ENCODE assay signal across 12 cellular contexts in genomic region chr16:28090646-28091377, GRCh38. TPM values are rescaled to one million over a fixed set of nuclear protein-coding genes. Genes with fewer than 3 reads are reported as not detected.
DNase-seq lines count a peak whose midpoint lies in the region; ATAC-seq, FAIRE-seq and TF ChIP-seq lines count a peak whose summit lies in the region.
"Had no signal": no experiment of that assay in that cellular context is flagged by ENCODE, and none has a peak within 500 bp of the region (broad histone marks: within the 10 kb centered on the region; RNA-seq: fewer than 3 reads in every experiment).

No MANE protein-coding gene starts in this region.

- no peaks in the 10 kb centered on the region for H3K4me1 ChIP-seq in A673 (ENCODE audit: insufficient read depth, low read length, poor library complexity, severe bottlenecking)
- peaks cover 5% of the 10 kb centered on the region; the same call in 1 of the 2 replicates for H3K4me1 ChIP-seq in iPS DF 6.9 (ENCODE audit: control insufficient read depth, insufficient read depth, low read length)
- H3K4me1 ChIP-seq: vagina had no signal

- ATAC-seq in HG03469 (IDR thresholded peaks at IDR 0.05; ENCODE audit: unreplicated experiment) (no peak), GM21786 (IDR thresholded peaks at IDR 0.05; ENCODE audit: unreplicated experiment) (no peak), GM19328 (IDR thresholded peaks at IDR 0.05; ENCODE audit: unreplicated experiment) (no peak)

- BruUV-seq in A673 (replicated peaks; lab: Mats Ljungman, UMichigan), result no TSS peak

- H3K27me3 ChIP-seq in A673 (replicated peaks; ENCODE audit: insufficient read depth, low read depth, low read length, poor library complexity) (no peaks in the 10 kb centered on the region), WERI-Rb-1 (ENCODE audit: insufficient read depth, low read depth, severe bottlenecking) (no peaks in the 10 kb centered on the region), iPS DF 6.9 (ENCODE audit: control insufficient read depth, insufficient read depth, low read length) (no peaks in the 10 kb centered on the region)
- H3K27me3 ChIP-seq: dorsolateral prefrontal cortex, vagina had no signal

- H3K36me3 ChIP-seq in A673 (ENCODE audit: insufficient read depth, low read length, poor library complexity, severe bottlenecking) (no peaks in the 10 kb centered on the region), WERI-Rb-1 (no peaks in the 10 kb centered on the region; the same call in 1 of the 2 replicates), iPS DF 6.9 (ENCODE audit: control insufficient read depth, insufficient read depth, low read length) (no peaks in the 10 kb centered on the region)
- H3K36me3 ChIP-seq: vagina had no signal

- intact Hi-C loops in A673 (cut with micrococcal nuclease; ENCODE audit: unreplicated experiment), result no loop called here

- H3K4me3 ChIP-seq in A673 (ENCODE audit: low read depth, low read length, poor library complexity, severe bottlenecking), result no peak overlapping the region
- H3K4me3 ChIP-seq in WERI-Rb-1 (ENCODE audit: low read depth, low read length), result no peak overlapping the region
- H3K4me3 ChIP-seq in iPS DF 6.9 (ENCODE audit: low read length), result no peak overlapping the region
- H3K4me3 ChIP-seq: dorsolateral prefrontal cortex, vagina had no signal

- DNase-seq in A673 (ENCODE audit: low spot score), result no peak
- peak; percentile 57 for DNase-seq in H54 (ENCODE audit: insufficient read length, low spot score)
- peak; percentile 39 for DNase-seq in WERI-Rb-1
- DNase-seq in iPS DF 6.9 (ENCODE audit: low read depth, low spot score), result peak; percentile 35
- DNase-seq in cerebellar cortex (ENCODE audit: low spot score), result no peak
- DNase-seq: NCI-H2081 had no signal

- TF ChIP-seq CTCF in A673 (conservative IDR thresholded peaks at IDR 0.05; ENCODE audit: low read depth, low read length) (peak; percentile 44), WERI-Rb-1 (IDR thresholded peaks at IDR 0.05; ENCODE audit: low read depth, low read length) (peak; percentile 67)

- H3K27ac ChIP-seq in A673 (ENCODE audit: low read depth, low read length, poor library complexity, severe bottlenecking) (no peak overlapping the region), WERI-Rb-1 (no peak overlapping the region), iPS DF 6.9 (ENCODE audit: low read length) (no peak overlapping the region)
- H3K27ac ChIP-seq: dorsolateral prefrontal cortex, vagina had no signal

- CTCF ChIA-PET in A673 (lab: Charles Lee), result interaction anchor here (1.0 to 1.2 kb wide), 2 partner anchors 127 to 451 kb away, joined by 3 read pairs; no protein-coding TSS in a partner anchor

- POLR2A ChIA-PET in A673 (lab: Charles Lee; ENCODE audit: low non-redundant PET), result interaction anchor here (0.7 to 0.9 kb wide), 2 partner anchors 16 to 20 kb away, joined by 3 to 4 read pairs; no protein-coding TSS in a partner anchor

- TF ChIP-seq POLR2A in H54 (IDR thresholded peaks at IDR 0.05; ENCODE audit: low read depth, low read length), result no peak

- H3K9me3 ChIP-seq in A673 (ENCODE audit: low read depth, low read length, poor library complexity, severe bottlenecking), result no peaks in the 10 kb centered on the region
- H3K9me3 ChIP-seq in WERI-Rb-1 (ENCODE audit: severe bottlenecking), result no peaks in the 10 kb centered on the region
- H3K9me3 ChIP-seq in iPS DF 6.9 (ENCODE audit: control insufficient read depth, insufficient read depth, low read length), result no peaks in the 10 kb centered on the region
- H3K9me3 ChIP-seq: vagina had no signal

- WGBS in iPS DF 6.9 (ENCODE audit: insufficient coverage, insufficient read length), result no CpG with 5 or more reads among the region's 19 CpGs

- no peak for FAIRE-seq in H54 (lab: Jason Lieb, UNC)

RNA-seq across cellular contexts. Expression of gene GSG1L, which starts 27.3 kb away (rescaled TPM):
- total RNA-seq in A673 (2021), result 0.26 TPM in 1 of 2 replicates, not detected in the other
- total RNA-seq: mesenteric fat pad, vagina had no signal

Comparison
In these comparisons a context has a peak if more than half of its experiments do, and no peak if none do; other contexts are left out.
1. DNase-seq: peak in H54 (single experiment), WERI-Rb-1 (single experiment) and iPS DF 6.9 (single experiment); none in A673 (single experiment) and cerebellar cortex (single experiment).